ENCODE assay signal across 23 cellular contexts in genomic region chr4:78596111-78596742, GRCh38. TPM values are rescaled to one million over a fixed set of nuclear protein-coding genes. Genes with fewer than 3 reads are reported as not detected.
A peak's percentile ranks its signal among the peaks of the same experiment; 100 is the strongest.
DNase-seq lines count a peak whose midpoint lies in the region; ATAC-seq, FAIRE-seq and TF ChIP-seq lines count a peak whose summit lies in the region.
"Had no signal": no experiment of that assay in that cellular context is flagged by ENCODE, and none has a peak within 500 bp of the region (broad histone marks: within the 10 kb centered on the region; RNA-seq: fewer than 3 reads in every experiment).

No MANE protein-coding gene starts in this region.

- no peak overlapping the region for H3K4me3 Mint-ChIP-seq in Calu3 (ENCODE audit: low read depth, unreplicated experiment)
- no peak overlapping the region for H3K4me3 Mint-ChIP-seq in progenitor cell of endocrine pancreas (ENCODE audit: low read depth)
- H3K4me3 Mint-ChIP-seq: CD4-positive, CD25-positive, alpha-beta regulatory T cell; HFFc6 had no signal

- H3K4me2 ChIP-seq in K562 (ENCODE audit: insufficient read depth, low read length), result no peak overlapping the region

- no peak overlapping the region for H3K27ac ChIP-seq in K562 (ENCODE audit: extremely low read depth, low read depth, low read length)

- no peak for TF ChIP-seq EP300 in K562 (IDR thresholded peaks at IDR 0.05; ENCODE audit: low read length)

- TF ChIP-seq CTCF in Calu3 (IDR thresholded peaks at IDR 0.05; ENCODE audit: unreplicated experiment) (no peak), K562 (IDR thresholded peaks at IDR 0.05 in 2 of 3, conservative IDR thresholded peaks at IDR 0.05 in 1 of 3; ENCODE audit: insufficient read depth in 2 of 3, low read depth in 1 of 3, low read length in 3 of 3) (no peak), progenitor cell of endocrine pancreas (IDR thresholded peaks at IDR 0.05; ENCODE audit: unreplicated experiment) (no peak)

- no peaks in the 10 kb centered on the region for H3K27me3 ChIP-seq in K562 (ENCODE audit: control insufficient read depth in 2 of 2, insufficient read depth in 2 of 2, low read length in 2 of 2)
- H3K27me3 ChIP-seq: BE2C had no signal

- no peak for TF ChIP-seq RAD21 in K562 (CRISPR knock-in tag; conservative IDR thresholded peaks at IDR 0.05 in 1 of 2, IDR thresholded peaks at IDR 0.05 in 1 of 2)

- no peaks in the 10 kb centered on the region for H4K20me1 ChIP-seq in K562 (replicated peaks; ENCODE audit: control insufficient read depth, insufficient read depth, low read length)

- no peak overlapping the region for H3K9ac ChIP-seq in K562 (ENCODE audit: insufficient read depth in 1 of 2, low read depth in 2 of 2, low read length in 2 of 2)

- DNase-seq in Calu3, result peak; percentile 6
- DNase-seq in K562 (ENCODE audit: extremely low read depth in 1 of 4, low spot score in 3 of 4), result no peak
- DNase-seq in left colon, result peak; percentile 32 to 36
- DNase-seq in progenitor cell of endocrine pancreas (ENCODE audit: low spot score, unreplicated experiment), result no peak
- no peak for DNase-seq in COR-L47 (lab: John Stamatoyannopoulos, UW)
- DNase-seq in NCI-H2227 treated with DMSO at 0.1 percent for 48 hours (lab: John Stamatoyannopoulos, UW), result no peak
- DNase-seq: BE2C; CD4-positive, CD25-positive, alpha-beta regulatory T cell; DMS79 treated with DMSO at 0.1 percent for 48 hours; HFFc6; Karpas-422; MM.1S; NCI-H1092 treated with DMSO at 0.1 percent for 48 hours; NCI-H146; NCI-H2029 treated with DMSO at 0.1 percent for 48 hours; NCI-H2171 treated with DMSO at 0.1 percent for 48 hours; NCI-H446 treated with DMSO at 0.1 percent for 48 hours; NCI-H69 had no signal

- POLR2A ChIA-PET in K562 (lab: Yijun Ruan, JAX), result interaction anchor here (1.0 kb wide), 1 partner anchor 9 kb away, joined by 4 read pairs; no protein-coding TSS in a partner anchor

- CTCF ChIA-PET in Calu3 (lab: Charles Lee) (interaction anchor here (0.9 to 1.3 kb wide), 2 partner anchors 27 to 602 kb away, joined by 3 to 4 read pairs; no protein-coding TSS in a partner anchor), K562 (lab: Yijun Ruan, JAX; ENCODE audit: low intra/inter-chr PET ratio) (no interaction called here)

- H3K4me1 Mint-ChIP-seq in Calu3 (ENCODE audit: low read depth, unreplicated experiment), result peaks cover 11% of the 10 kb centered on the region
- peaks cover 10% of the 10 kb centered on the region for H3K4me1 Mint-ChIP-seq in progenitor cell of endocrine pancreas (ENCODE audit: low read depth)
- H3K4me1 Mint-ChIP-seq: CD4-positive, CD25-positive, alpha-beta regulatory T cell had no signal

- no peaks in the 10 kb centered on the region for H3K9me3 ChIP-seq in K562 (replicated peaks; ENCODE audit: control insufficient read depth, insufficient read depth, low read depth, low read length)
- H3K9me3 ChIP-seq: BE2C had no signal

- 51% methylated on average over 3 of the region's 3 CpGs for WGBS in K562 (ENCODE audit: insufficient coverage, low coverage, missing lambda C conversion rate)

- no peaks in the 10 kb centered on the region for H3K27me3 Mint-ChIP-seq in Calu3 (ENCODE audit: unreplicated experiment)
- no peaks in the 10 kb centered on the region for H3K27me3 Mint-ChIP-seq in progenitor cell of endocrine pancreas

- ATAC-seq in K562, result no peak
- peak; percentile 89 for ATAC-seq in left colon
- no peak for ATAC-seq in HG03571 (IDR thresholded peaks at IDR 0.05; ENCODE audit: unreplicated experiment)
- ATAC-seq: Right ventricle myocardium inferior had no signal

- intact Hi-C loops in Calu3 (cut with micrococcal nuclease; ENCODE audit: unreplicated experiment) (no loop called here), K562 (cut with micrococcal nuclease) (no loop called here), left colon (cut with DNase I, micrococcal nuclease) (no loop called here)

- H3K9me3 Mint-ChIP-seq in Calu3 (ENCODE audit: low read depth, unreplicated experiment) (no peaks in the 10 kb centered on the region), progenitor cell of endocrine pancreas (ENCODE audit: low read depth) (peaks cover 3% of the 10 kb centered on the region)
- H3K9me3 Mint-ChIP-seq: HFFc6 had no signal

- H3K4me1 ChIP-seq in K562 (replicated peaks in 1 of 2; ENCODE audit: control insufficient read depth in 2 of 2, insufficient read depth in 2 of 2, low read length in 2 of 2), result peaks cover 8 to 25% of the 10 kb centered on the region in 2 experiments

- in situ Hi-C loops in K562 (cut with MboI), result no loop called here

- TF ChIP-seq POLR2A in K562 (conservative IDR thresholded peaks at IDR 0.05), result no peak

- BruUV-seq in Calu3 (replicated peaks; lab: Mats Ljungman, UMichigan), result no TSS peak
- BruUV-seq in K562 (replicated peaks; lab: Mats Ljungman, UMichigan), result no TSS peak

- H3K79me2 ChIP-seq in K562 (ENCODE audit: control insufficient read depth, insufficient read depth, low read length), result no peaks in the 10 kb centered on the region

- no peak for FAIRE-seq in K562 (lab: Jason Lieb, UNC)
- FAIRE-seq: A204.1, H54, RCC 7860 had no signal

- H3K9me1 ChIP-seq in K562 (ENCODE audit: control insufficient read depth, insufficient read depth, low read length), result no peaks in the 10 kb centered on the region

- peaks cover 68% of the 10 kb centered on the region for H3K36me3 Mint-ChIP-seq in Calu3 (ENCODE audit: insufficient read depth, unreplicated experiment)
- H3K36me3 Mint-ChIP-seq in progenitor cell of endocrine pancreas (ENCODE audit: insufficient read depth), result peaks cover 48% of the 10 kb centered on the region
- H3K36me3 Mint-ChIP-seq: CD4-positive, CD25-positive, alpha-beta regulatory T cell had no signal

- H3K27ac Mint-ChIP-seq in Calu3 (ENCODE audit: unreplicated experiment) (peak overlapping the region; percentile 79), progenitor cell of endocrine pancreas (peak overlapping the region; percentile 23)
- H3K27ac Mint-ChIP-seq: CD4-positive, CD25-positive, alpha-beta regulatory T cell; HFFc6 had no signal

- peak overlapping the region; percentile 49 for H2AFZ ChIP-seq in K562 (ENCODE audit: low read depth, low read length)

- no peak overlapping the region for H3K4me3 ChIP-seq in K562

- H3K36me3 ChIP-seq in K562 (ENCODE audit: control insufficient read depth, insufficient read depth, low read length), result no peaks in the 10 kb centered on the region
- H3K36me3 ChIP-seq: BE2C had no signal

TF ChIP-seq in K562, 482 proteins besides CTCF, POLR2A, EP300 and RAD21 (continues in another document):
- TF ChIP-seq MAFF (IDR thresholded peaks at IDR 0.05; ENCODE audit: low read length) (peak; percentile 30; the same call in 1 of the 2 replicates), MAFG (tag; conservative IDR thresholded peaks at IDR 0.05) (peak; percentile 40; the same call in 1 of the 2 replicates), C11orf30 (IDR thresholded peaks at IDR 0.05; ENCODE audit: low read depth) (peak; percentile 66), GATAD2B (IDR thresholded peaks at IDR 0.05; ENCODE audit: borderline replicate concordance) (no peak), CREBBP (IDR thresholded peaks at IDR 0.05; ENCODE audit: low read depth, low read length) (no peak), SFPQ (IDR thresholded peaks at IDR 0.05; ENCODE audit: low read depth, low read length) (no peak), JUN (IDR thresholded peaks at IDR 0.05; ENCODE audit: borderline replicate concordance, low read depth, low read length) (no peak), JUN (CRISPR knock-in tag; IDR thresholded peaks at IDR 0.05; ENCODE audit: borderline replicate concordance) (no peak), ATF4 (CRISPR knock-in tag; IDR thresholded peaks at IDR 0.05) (no peak), XRCC3 (IDR thresholded peaks at IDR 0.05) (no peak)

RNA-seq across cellular contexts. Expression of gene ANXA3, which starts 44.7 kb away (rescaled TPM):
- 158 and 188 TPM in 2 replicates for total RNA-seq in Calu3 (2022)
- 3.0 and 4.6 TPM in 2 replicates for total RNA-seq in K562 (2011; cell fraction: chromatin; rRNA removed; ENCODE audit: low replicate concordance)
- 2.2 and 3.7 TPM in 2 replicates for total RNA-seq in K562 (2011; cell fraction: nucleolus; rRNA removed)
- 1.5 and 3.9 TPM in 2 replicates for total RNA-seq in K562 (2011; cell fraction: nucleoplasm; rRNA removed)
- total RNA-seq in K562 (2014; rRNA removed), result 6.3 and 7.1 TPM in 2 replicates
- total RNA-seq in K562 (2014; rRNA removed; fragmentation: Illumina TruSeq; extraction: Trizol), result 6.7 and 10.0 TPM in 2 replicates
- total RNA-seq in K562 (2015; rRNA removed; fragmentation: Illumina TruSeq; extraction: Trizol), result 9.0 and 9.8 TPM in 2 replicates
- total RNA-seq in K562 (2021), result 5.1 and 6.4 TPM in 2 replicates
- 12.2 and 13.1 TPM in 2 replicates for polyA plus RNA-seq in K562 (2011; rRNA removed)
- polyA plus RNA-seq in K562 (2011; cell fraction: cytosol; rRNA removed), result 4.5 and 9.9 TPM in 2 replicates
- 10.2 and 18.4 TPM in 2 replicates for polyA plus RNA-seq in K562 (2011; cell fraction: nucleus; rRNA removed)
- polyA plus RNA-seq in K562 (2012), result 5.7 and 65.1 TPM in 2 replicates
- 8.0 and 10.1 TPM in 2 replicates for polyA plus RNA-seq in K562 (2014; fragmentation: Illumina TruSeq; extraction: Trizol)
- polyA plus RNA-seq in K562 (2014; fragmentation: Nextera tagmentation; extraction: Ambion mirVana), result 10 to 100 TPM; 14.7 to 15.5 TPM
- polyA plus RNA-seq in K562 (2014; rRNA removed), result 6.0 and 10.4 TPM in 2 replicates
- polyA minus RNA-seq in K562 (2011; rRNA and poly(A)+ RNA removed), result 9.1 and 12.6 TPM in 2 replicates
- 3.7 and 12.7 TPM in 2 replicates for polyA minus RNA-seq in K562 (2011; cell fraction: cytosol; rRNA and poly(A)+ RNA removed)
- polyA minus RNA-seq in K562 (2011; cell fraction: nucleus; rRNA and poly(A)+ RNA removed), result 4.8 and 10.7 TPM in 2 replicates
- total RNA-seq in left colon, result 10 to 100 TPM; 44.8 to 51.9 TPM
- 108 and 123 TPM in 2 replicates for total RNA-seq in progenitor cell of endocrine pancreas
- total RNA-seq: CD4-positive, CD25-positive, alpha-beta regulatory T cell had no signal
- polyA plus RNA-seq: CD4-positive, CD25-positive, alpha-beta regulatory T cell had no signal

Comparison
In these comparisons a context has a peak if more than half of its experiments do, and no peak if none do; other contexts are left out.
1. DNase-seq: peak in Calu3 (single experiment) and left colon (2 of 2); none in K562 (0 of 4), progenitor cell of endocrine pancreas (single experiment), COR-L47 (single experiment) and NCI-H2227 treated with DMSO at 0.1 percent for 48 hours (single experiment).